8 cellular contexts compared by ENCODE assay signal in genomic region chr17:21512307-21513011, GRCh38.
A peak's percentile ranks its signal among the peaks of the same experiment; 100 is the strongest.
DNase-seq lines count a peak whose midpoint lies in the region; ATAC-seq and TF ChIP-seq lines count a peak whose summit lies in the region.

No MANE protein-coding gene starts in this region.

- peak in 3 of 4 donors; percentile 9 to 19 (median 13) for ATAC-seq in psoas muscle

- H3K36me3 ChIP-seq in DOHH2 (ENCODE audit: control insufficient read depth, low read length) = no peaks in the 10 kb centered on the region
- no peaks in the 10 kb centered on the region for H3K36me3 ChIP-seq in esophagus muscularis mucosa
- H3K36me3 ChIP-seq in psoas muscle (ENCODE audit: insufficient read depth in 1 of 2, low read depth in 1 of 2) = no peaks in the 10 kb centered on the region

- no peaks in the 10 kb centered on the region for H3K9me2 ChIP-seq in DOHH2 (replicated peaks; ENCODE audit: control insufficient read depth, low read length)

- H3K27ac ChIP-seq in DOHH2 (ENCODE audit: low read depth, low read length) = no peak overlapping the region
- H3K27ac ChIP-seq in esophagus muscularis mucosa (replicated peaks in 1 of 4) = peak overlapping the region in 1 of 4 donors; percentile 63
- peak overlapping the region; percentile 66 for H3K27ac ChIP-seq in psoas muscle

- DNase-seq in LoVo (ENCODE audit: low spot score) (peak; percentile 2), esophagus muscularis mucosa (ENCODE audit: extremely low spot score) (peak; percentile 7), psoas muscle (no peak), COLO668 (lab: John Stamatoyannopoulos, UW; ENCODE audit: unreplicated experiment) (no peak), NCI-H1930 (lab: John Stamatoyannopoulos, UW) (no peak), SKM-1 (lab: John Stamatoyannopoulos, UW; ENCODE audit: unreplicated experiment) (no peak), NCI-H2107 (lab: John Stamatoyannopoulos, UW) (no peak)

- no peaks in the 10 kb centered on the region for H3F3A ChIP-seq in DOHH2 (ENCODE audit: control insufficient read depth, insufficient read depth)

- 70% methylated on average over 16 of the region's 18 CpGs for WGBS in esophagus muscularis mucosa
- 57 to 66% (median 64%) methylated on average over 17 to 18 of the region's 18 CpGs for WGBS in psoas muscle, 3 donors

- no peaks in the 10 kb centered on the region for H3K79me2 ChIP-seq in DOHH2 (ENCODE audit: control insufficient read depth, low read length)

- no peak for TF ChIP-seq POLR2A in esophagus muscularis mucosa (IDR thresholded peaks at IDR 0.05; ENCODE audit: low read depth)

- TF ChIP-seq EP300 in esophagus muscularis mucosa (IDR thresholded peaks at IDR 0.05) = no peak

- H3K27me3 ChIP-seq in DOHH2 (ENCODE audit: control insufficient read depth, low read length) (peaks cover 27% of the 10 kb centered on the region), esophagus muscularis mucosa (peaks cover 0 to 8% (median 0%) of the 10 kb centered on the region in 4 donors), psoas muscle (ENCODE audit: insufficient read depth in 3 of 3, low read length in 2 of 3) (no peaks in the 10 kb centered on the region)

- H3K4me3 ChIP-seq in DOHH2 (ENCODE audit: low read length) = no peak overlapping the region
- peak overlapping the region; percentile 12 to 36 (median 16) for H3K4me3 ChIP-seq in esophagus muscularis mucosa
- peak overlapping the region; percentile 43 for H3K4me3 ChIP-seq in psoas muscle

- H3K4me2 ChIP-seq in DOHH2 (ENCODE audit: low read length) = peak overlapping the region; percentile 51; the same call in 1 of the 2 replicates

- no peaks in the 10 kb centered on the region; the same call in 1 of the 2 replicates for H3K4me1 ChIP-seq in DOHH2 (ENCODE audit: control insufficient read depth, low read length)
- peaks cover 9 to 19% (median 18%) of the 10 kb centered on the region in 4 donors for H3K4me1 ChIP-seq in esophagus muscularis mucosa
- H3K4me1 ChIP-seq in psoas muscle = peaks cover 3% of the 10 kb centered on the region

- intact Hi-C loops in esophagus muscularis mucosa (cut with DNase I) = loop anchor here (2.0 to 10.0 kb wide), 3 partner anchors 198 to 390 kb away; no protein-coding TSS in a partner anchor
- intact Hi-C loops in psoas muscle (cut with DNase I) = loop anchor here (1.0 to 10.0 kb wide), 6 partner anchors 56 to 398 kb away; partner anchors contain the start of gene MAP2K3 (in 1 of the 2)

- no peak for TF ChIP-seq CTCF in DOHH2 (IDR thresholded peaks at IDR 0.05; ENCODE audit: low read depth, low read length, poor library complexity, severe bottlenecking)
- TF ChIP-seq CTCF in esophagus muscularis mucosa (IDR thresholded peaks at IDR 0.05) = no peak
- no peak for TF ChIP-seq CTCF in psoas muscle (IDR thresholded peaks at IDR 0.05)

- H3K9me3 ChIP-seq in DOHH2 (ENCODE audit: control insufficient read depth, insufficient read depth, low read length) (no peaks in the 10 kb centered on the region), esophagus muscularis mucosa (no peaks in the 10 kb centered on the region), psoas muscle (no peaks in the 10 kb centered on the region)

- no peaks in the 10 kb centered on the region for H4K20me1 ChIP-seq in DOHH2 (ENCODE audit: control insufficient read depth, insufficient read depth, low read depth, low read length)

Comparison
In these comparisons a context has a peak if more than half of its experiments do, and no peak if none do; other contexts are left out.
1. DNase-seq: peak in LoVo (single experiment) and esophagus muscularis mucosa (single experiment); none in psoas muscle (0 of 2), COLO668 (single experiment), NCI-H1930 (0 of 2), SKM-1 (single experiment) and NCI-H2107 (single experiment).